18 cellular contexts compared by ENCODE assay signal in the genomic region with DNA sequence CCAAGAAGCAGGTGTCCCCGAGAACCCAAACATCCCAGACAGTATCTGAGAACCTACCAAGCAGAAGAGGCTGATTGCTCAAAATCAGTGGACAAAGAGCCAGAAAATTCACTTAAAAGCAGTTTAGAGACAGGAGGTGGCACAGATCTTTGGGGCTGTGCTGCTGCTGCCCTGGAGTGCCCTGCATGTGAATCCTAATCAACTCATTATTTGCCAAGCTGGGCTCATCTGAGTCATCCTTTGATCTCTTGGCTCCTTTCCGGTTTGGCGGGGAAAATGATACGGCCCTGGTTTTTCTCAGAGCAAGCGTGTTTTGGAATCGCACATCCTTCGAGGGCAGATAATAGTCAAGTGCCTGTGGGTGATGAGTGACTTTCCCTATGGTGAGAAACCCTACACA. TPM values are rescaled to one million over a fixed set of nuclear protein-coding genes. Genes with fewer than 3 reads are reported as not detected.
"Had no signal": no experiment of that assay in that cellular context is flagged by ENCODE, and none has a peak within 500 bp of the region (broad histone marks: within the 10 kb centered on the region; RNA-seq: fewer than 3 reads in every experiment).

No MANE protein-coding gene starts in this region.

RNA-seq across cellular contexts. Expression of gene PRAMEF19, which starts 9.4 kb away (rescaled TPM):
- total RNA-seq: activated naive CD4-positive, alpha-beta T cell treated with anti-CD3 and anti-CD28 coated beads for 36 hours; activated naive CD4-positive, alpha-beta T cell treated with anti-CD3 and anti-CD28 coated beads, Interleukin-2, amount 50 U/mL, for 72 hours; activated naive CD8-positive, alpha-beta T cell treated with anti-CD3 and anti-CD28 coated beads for 36 hours; activated naive CD8-positive, alpha-beta T cell treated with anti-CD3 and anti-CD28 coated beads, Interleukin-2, amount 10 ng/mL, durations not matched to agents 7 days and 5 days; activated T-cell treated with anti-CD3 and anti-CD28 coated beads, Interleukin-2, amount 50 U/mL, for 4 hours; activated T-cell treated with anti-CD3 and anti-CD28 coated beads, Interleukin-2, amount 50 U/mL, for 72 hours; activated T-helper 1 cell treated with anti-CD3 and anti-CD28 coated beads, Interleukin-12 subunit alpha, Interleukin-12 subunit beta, Interleukin-2, Interleukin-4 antibody, amounts not matched to agents 30 ng/mL and 10 ng/mL and 1 ng/mL, durations not matched to agents 14 hours and 24 hours and 36 hours; activated T-helper 17 cell treated with anti-CD3 and anti-CD28 coated beads, Interleukin-2, amount 50 U/mL, for 72 hours; activated T-helper 2 cell treated with anti-CD3 and anti-CD28 coated beads, Interferon-gamma antibody, Interleukin-2, Interleukin-4, amounts not matched to agents 10 μg/mL and 5 μg/mL and 100 μg/mL, durations not matched to agents 14 hours and 24 hours and 36 hours; adrenal gland; aorta; ascending aorta; astrocyte; body of pancreas; breast epithelium; cardiac muscle cell; cardiac septum; cerebellum had no signal

RNA-seq across cellular contexts. Expression of gene PRAMEF14, which starts 15.4 kb away (rescaled TPM):
- total RNA-seq: activated naive CD4-positive, alpha-beta T cell treated with anti-CD3 and anti-CD28 coated beads for 36 hours; activated naive CD4-positive, alpha-beta T cell treated with anti-CD3 and anti-CD28 coated beads, Interleukin-2, amount 50 U/mL, for 72 hours; activated naive CD8-positive, alpha-beta T cell treated with anti-CD3 and anti-CD28 coated beads for 36 hours; activated naive CD8-positive, alpha-beta T cell treated with anti-CD3 and anti-CD28 coated beads, Interleukin-2, amount 10 ng/mL, durations not matched to agents 7 days and 5 days; activated T-cell treated with anti-CD3 and anti-CD28 coated beads, Interleukin-2, amount 50 U/mL, for 4 hours; activated T-cell treated with anti-CD3 and anti-CD28 coated beads, Interleukin-2, amount 50 U/mL, for 72 hours; activated T-helper 1 cell treated with anti-CD3 and anti-CD28 coated beads, Interleukin-12 subunit alpha, Interleukin-12 subunit beta, Interleukin-2, Interleukin-4 antibody, amounts not matched to agents 30 ng/mL and 10 ng/mL and 1 ng/mL, durations not matched to agents 14 hours and 24 hours and 36 hours; activated T-helper 17 cell treated with anti-CD3 and anti-CD28 coated beads, Interleukin-2, amount 50 U/mL, for 72 hours; activated T-helper 2 cell treated with anti-CD3 and anti-CD28 coated beads, Interferon-gamma antibody, Interleukin-2, Interleukin-4, amounts not matched to agents 10 μg/mL and 5 μg/mL and 100 μg/mL, durations not matched to agents 14 hours and 24 hours and 36 hours; adrenal gland; aorta; ascending aorta; body of pancreas; breast epithelium; cardiac muscle cell; cardiac septum; cerebellum had no signal

RNA-seq across cellular contexts. Expression of gene PRAMEF17, which starts 27.1 kb away (rescaled TPM):
- total RNA-seq: activated naive CD4-positive, alpha-beta T cell treated with anti-CD3 and anti-CD28 coated beads for 36 hours; activated naive CD4-positive, alpha-beta T cell treated with anti-CD3 and anti-CD28 coated beads, Interleukin-2, amount 50 U/mL, for 72 hours; activated naive CD8-positive, alpha-beta T cell treated with anti-CD3 and anti-CD28 coated beads for 36 hours; activated naive CD8-positive, alpha-beta T cell treated with anti-CD3 and anti-CD28 coated beads, Interleukin-2, amount 10 ng/mL, durations not matched to agents 7 days and 5 days; activated T-cell treated with anti-CD3 and anti-CD28 coated beads, Interleukin-2, amount 50 U/mL, for 4 hours; activated T-cell treated with anti-CD3 and anti-CD28 coated beads, Interleukin-2, amount 50 U/mL, for 72 hours; activated T-helper 1 cell treated with anti-CD3 and anti-CD28 coated beads, Interleukin-12 subunit alpha, Interleukin-12 subunit beta, Interleukin-2, Interleukin-4 antibody, amounts not matched to agents 30 ng/mL and 10 ng/mL and 1 ng/mL, durations not matched to agents 14 hours and 24 hours and 36 hours; activated T-helper 17 cell treated with anti-CD3 and anti-CD28 coated beads, Interleukin-2, amount 50 U/mL, for 72 hours; activated T-helper 2 cell treated with anti-CD3 and anti-CD28 coated beads, Interferon-gamma antibody, Interleukin-2, Interleukin-4, amounts not matched to agents 10 μg/mL and 5 μg/mL and 100 μg/mL, durations not matched to agents 14 hours and 24 hours and 36 hours; adrenal gland; aorta; ascending aorta; astrocyte; body of pancreas; breast epithelium; cardiac muscle cell; cardiac septum; cerebellum had no signal

RNA-seq across cellular contexts. Expression of gene PRAMEF15, which starts 47.0 kb away (rescaled TPM):
- total RNA-seq: activated naive CD4-positive, alpha-beta T cell treated with anti-CD3 and anti-CD28 coated beads for 36 hours; activated naive CD4-positive, alpha-beta T cell treated with anti-CD3 and anti-CD28 coated beads, Interleukin-2, amount 50 U/mL, for 72 hours; activated naive CD8-positive, alpha-beta T cell treated with anti-CD3 and anti-CD28 coated beads for 36 hours; activated naive CD8-positive, alpha-beta T cell treated with anti-CD3 and anti-CD28 coated beads, Interleukin-2, amount 10 ng/mL, durations not matched to agents 7 days and 5 days; activated T-cell treated with anti-CD3 and anti-CD28 coated beads, Interleukin-2, amount 50 U/mL, for 4 hours; activated T-cell treated with anti-CD3 and anti-CD28 coated beads, Interleukin-2, amount 50 U/mL, for 72 hours; activated T-helper 1 cell treated with anti-CD3 and anti-CD28 coated beads, Interleukin-12 subunit alpha, Interleukin-12 subunit beta, Interleukin-2, Interleukin-4 antibody, amounts not matched to agents 30 ng/mL and 10 ng/mL and 1 ng/mL, durations not matched to agents 14 hours and 24 hours and 36 hours; activated T-helper 17 cell treated with anti-CD3 and anti-CD28 coated beads, Interleukin-2, amount 50 U/mL, for 72 hours; activated T-helper 2 cell treated with anti-CD3 and anti-CD28 coated beads, Interferon-gamma antibody, Interleukin-2, Interleukin-4, amounts not matched to agents 10 μg/mL and 5 μg/mL and 100 μg/mL, durations not matched to agents 14 hours and 24 hours and 36 hours; adrenal gland; aorta; ascending aorta; astrocyte; body of pancreas; breast epithelium; cardiac muscle cell; cardiac septum; cerebellum had no signal

RNA-seq across cellular contexts. Expression of gene PRAMEF20, which starts 47.9 kb away (rescaled TPM):
- total RNA-seq: activated naive CD4-positive, alpha-beta T cell treated with anti-CD3 and anti-CD28 coated beads for 36 hours; activated naive CD4-positive, alpha-beta T cell treated with anti-CD3 and anti-CD28 coated beads, Interleukin-2, amount 50 U/mL, for 72 hours; activated naive CD8-positive, alpha-beta T cell treated with anti-CD3 and anti-CD28 coated beads for 36 hours; activated naive CD8-positive, alpha-beta T cell treated with anti-CD3 and anti-CD28 coated beads, Interleukin-2, amount 10 ng/mL, durations not matched to agents 7 days and 5 days; activated T-cell treated with anti-CD3 and anti-CD28 coated beads, Interleukin-2, amount 50 U/mL, for 4 hours; activated T-cell treated with anti-CD3 and anti-CD28 coated beads, Interleukin-2, amount 50 U/mL, for 72 hours; activated T-helper 1 cell treated with anti-CD3 and anti-CD28 coated beads, Interleukin-12 subunit alpha, Interleukin-12 subunit beta, Interleukin-2, Interleukin-4 antibody, amounts not matched to agents 30 ng/mL and 10 ng/mL and 1 ng/mL, durations not matched to agents 14 hours and 24 hours and 36 hours; activated T-helper 17 cell treated with anti-CD3 and anti-CD28 coated beads, Interleukin-2, amount 50 U/mL, for 72 hours; activated T-helper 2 cell treated with anti-CD3 and anti-CD28 coated beads, Interferon-gamma antibody, Interleukin-2, Interleukin-4, amounts not matched to agents 10 μg/mL and 5 μg/mL and 100 μg/mL, durations not matched to agents 14 hours and 24 hours and 36 hours; adrenal gland; aorta; ascending aorta; astrocyte; body of pancreas; breast epithelium; cardiac muscle cell; cardiac septum; cerebellum had no signal
